17 cellular contexts compared by ENCODE assay signal in genomic region chr22:40008726-40009125, GRCh38. TPM values are rescaled to one million over a fixed set of nuclear protein-coding genes. Genes with fewer than 3 reads are reported as not detected.
DNase-seq lines count a peak whose midpoint lies in the region; ATAC-seq and TF ChIP-seq lines count a peak whose summit lies in the region.
"Had no signal": no experiment of that assay in that cellular context is flagged by ENCODE, and none has a peak within 500 bp of the region (broad histone marks: within the 10 kb centered on the region; RNA-seq: fewer than 3 reads in every experiment).

No MANE protein-coding gene starts in this region.

- peak overlapping the region; percentile 72 for H3K4me2 ChIP-seq in neural progenitor cell

- peaks cover 25% of the 10 kb centered on the region for H3F3A ChIP-seq in neural progenitor cell (ENCODE audit: low read depth)

- no peaks in the 10 kb centered on the region for H3K36me3 ChIP-seq in neural progenitor cell

- peaks cover 17% of the 10 kb centered on the region for H3K27me3 ChIP-seq in neural progenitor cell

- peaks cover 24% of the 10 kb centered on the region for H3K27me3 Mint-ChIP-seq in neural progenitor cell (ENCODE audit: insufficient read depth, low read depth)
- peaks cover 23% of the 10 kb centered on the region for H3K27me3 Mint-ChIP-seq in activated T-cell treated with anti-CD3 and anti-CD28 coated beads, Interleukin-2, amount 50 U/mL, for 24 hours

- no peak overlapping the region for H2AFZ ChIP-seq in neural progenitor cell (replicated peaks)

- H4K20me1 ChIP-seq in neural progenitor cell (ENCODE audit: low read depth) = peaks cover 4% of the 10 kb centered on the region

- no peak overlapping the region for H3K9ac ChIP-seq in neural progenitor cell

- no peak overlapping the region for H3K4me3 Mint-ChIP-seq in neural progenitor cell
- H3K4me3 Mint-ChIP-seq in activated T-cell treated with anti-CD3 and anti-CD28 coated beads, Interleukin-2, amount 50 U/mL, for 24 hours = no peak overlapping the region
- H3K4me3 Mint-ChIP-seq: T-helper 17 cell had no signal

- H3K27ac Mint-ChIP-seq in neural progenitor cell = no peak overlapping the region
- no peak overlapping the region for H3K27ac Mint-ChIP-seq in activated T-cell treated with anti-CD3 and anti-CD28 coated beads, Interleukin-2, amount 50 U/mL, for 24 hours

- peak overlapping the region; percentile 14 for H3K4me3 ChIP-seq in neural progenitor cell

- H3K4me1 Mint-ChIP-seq in neural progenitor cell = peaks cover 61% of the 10 kb centered on the region
- peaks cover 12% of the 10 kb centered on the region for H3K4me1 Mint-ChIP-seq in activated T-cell treated with anti-CD3 and anti-CD28 coated beads, Interleukin-2, amount 50 U/mL, for 24 hours (ENCODE audit: low read depth)

- H3K9me3 ChIP-seq in neural progenitor cell (ENCODE audit: low read depth) = no peaks in the 10 kb centered on the region

- no peak for TF ChIP-seq CTCF in neural progenitor cell (IDR thresholded peaks at IDR 0.05)

- no peaks in the 10 kb centered on the region for H3K9me3 Mint-ChIP-seq in neural progenitor cell
- no peaks in the 10 kb centered on the region for H3K9me3 Mint-ChIP-seq in activated T-cell treated with anti-CD3 and anti-CD28 coated beads, Interleukin-2, amount 50 U/mL, for 24 hours
- H3K9me3 Mint-ChIP-seq: activated naive CD8-positive, alpha-beta T cell treated with anti-CD3 and anti-CD28 coated beads, Interleukin-2, amount 50 U/mL, for 24 hours; CD4-positive, alpha-beta T cell had no signal

- peaks cover 31% of the 10 kb centered on the region for H3K4me1 ChIP-seq in neural progenitor cell

- peak; percentile 36 for DNase-seq in HCEC 1CT
- DNase-seq in NCI-H226 = peak; percentile 3
- DNase-seq in epithelial cell of prostate (ENCODE audit: low read depth, low spot score) = no peak
- no peak for DNase-seq in neural progenitor cell (ENCODE audit: low spot score)
- DNase-seq in activated T-cell treated with anti-CD3 and anti-CD28 coated beads, Interleukin-2, amount 50 U/mL, for 24 hours = no peak
- DNase-seq: activated CD4-positive, alpha-beta T cell treated with anti-CD3 and anti-CD28 coated beads for 4 hours; activated naive CD8-positive, alpha-beta T cell treated with anti-CD3 and anti-CD28 coated beads, Interleukin-2, amount 50 U/mL, for 24 hours; activated T-cell treated with anti-CD3 and anti-CD28 coated beads, Interleukin-2, amount 50 U/mL, for 1 hour; CD4-positive, alpha-beta T cell; NCI-H345; stimulated activated CD4-positive, alpha-beta T cell treated with anti-CD3 and anti-CD28 coated beads, Interleukin-1b, Interleukin-23, amount 100 ng/mL, for 48 hours; T-helper 17 cell had no signal

- peak overlapping the region; percentile 53 for H3K27ac ChIP-seq in epithelial cell of prostate
- H3K27ac ChIP-seq in neural progenitor cell = no peak overlapping the region

- no peak for ATAC-seq in HG02938 (IDR thresholded peaks at IDR 0.05; ENCODE audit: unreplicated experiment)
- no peak for ATAC-seq in HG03045 (IDR thresholded peaks at IDR 0.05; ENCODE audit: unreplicated experiment)
- ATAC-seq: Panc1, T-helper 17 cell had no signal

- H3K79me2 ChIP-seq in neural progenitor cell (ENCODE audit: low read depth) = no peaks in the 10 kb centered on the region

- no peaks in the 10 kb centered on the region for H3K36me3 Mint-ChIP-seq in neural progenitor cell
- H3K36me3 Mint-ChIP-seq in activated T-cell treated with anti-CD3 and anti-CD28 coated beads, Interleukin-2, amount 50 U/mL, for 24 hours (ENCODE audit: low read depth) = no peaks in the 10 kb centered on the region

RNA-seq across cellular contexts. Expression of gene FAM83F, which starts 14.0 kb away (rescaled TPM):
- total RNA-seq in neural progenitor cell (ENCODE audit: low replicate concordance) = 0.09 and 0.56 TPM in 2 replicates

RNA-seq across cellular contexts. Expression of gene TMA7B, which starts 48.5 kb away (rescaled TPM):
- total RNA-seq in neural progenitor cell (ENCODE audit: low replicate concordance) = not detected in 2 replicates
- total RNA-seq: glomerular endothelial cell, HT-29 had no signal

Comparison
In these comparisons a context has a peak if more than half of its experiments do, and no peak if none do; other contexts are left out.
1. DNase-seq: peak in HCEC 1CT (single experiment) and NCI-H226 (single experiment); none in epithelial cell of prostate (single experiment), neural progenitor cell (single experiment) and activated T-cell treated with anti-CD3 and anti-CD28 coated beads, Interleukin-2, amount 50 U/mL, for 24 hours (single experiment).